ENCODE assay signal across 1 cellular context in genomic region chr9:127866535-127866934, GRCh38.
TF ChIP-seq lines count a peak whose summit lies in the region.

No MANE protein-coding gene starts in this region.

TF ChIP-seq in IMR-90, 13 proteins besides CTCF, POLR2A, EP300 and RAD21:
- no peak for TF ChIP-seq FOS (IDR thresholded peaks at IDR 0.05; ENCODE audit: low read depth, low read length)
- TF ChIP-seq NFE2L2 (IDR thresholded peaks at IDR 0.05; ENCODE audit: low read depth, low read length), result no peak
- no peak for TF ChIP-seq SMC3 (IDR thresholded peaks at IDR 0.05; ENCODE audit: low read depth, low read length)
- no peak for TF ChIP-seq MAFK (IDR thresholded peaks at IDR 0.05; ENCODE audit: low read depth, low read length)
- no peak for TF ChIP-seq USF2 (IDR thresholded peaks at IDR 0.05; ENCODE audit: low read depth, low read length)
- TF ChIP-seq MAZ (IDR thresholded peaks at IDR 0.05; ENCODE audit: borderline replicate concordance, low read depth, low read length), result no peak
